Comparison of ENCODE assay signal across 1 cellular context in genomic region chr1:33470495-33471012, GRCh38.
TF ChIP-seq lines count a peak whose summit lies in the region.

No MANE protein-coding gene starts in this region.

TF ChIP-seq in HepG2, 621 proteins besides CTCF, POLR2A, EP300 and RAD21 (continued from another document):
- peak; percentile 25; the same call in 1 of the 2 replicates for TF ChIP-seq PRDM10 (CRISPR knock-in tag; IDR thresholded peaks at IDR 0.05; ENCODE audit: low read depth)
- 0 out of 2 replicates have a peak, but pooled peaks have one; percentile 39 for TF ChIP-seq ETV6 (CRISPR knock-in tag; conservative IDR thresholded peaks at IDR 0.05)
- TF ChIP-seq SMC3 (IDR thresholded peaks at IDR 0.05; ENCODE audit: low read length): peak; percentile 73
- no peak for TF ChIP-seq TIGD3 (CRISPR knock-in tag; IDR thresholded peaks at IDR 0.05; ENCODE audit: borderline replicate concordance)
- TF ChIP-seq ELF3 (CRISPR knock-in tag; IDR thresholded peaks at IDR 0.05): peak; percentile 61
- TF ChIP-seq TEAD3 (CRISPR knock-in tag; optimal IDR thresholded peaks at IDR 0.05; ENCODE audit: borderline replicate concordance): peak; percentile 35
- TF ChIP-seq TFDP2 (CRISPR knock-in tag; IDR thresholded peaks at IDR 0.05): 0 out of 2 replicates have a peak, but pooled peaks have one; percentile 21
- peak; percentile 79 for TF ChIP-seq RXRB (CRISPR knock-in tag; IDR thresholded peaks at IDR 0.05; ENCODE audit: borderline replicate concordance)
- TF ChIP-seq FOXO1 (CRISPR knock-in tag; IDR thresholded peaks at IDR 0.05): peak; percentile 45; the same call in 1 of the 2 replicates
- no peak for TF ChIP-seq SIX1 (CRISPR knock-in tag; IDR thresholded peaks at IDR 0.05; ENCODE audit: borderline replicate concordance)
- no peak for TF ChIP-seq AFF4 (CRISPR knock-in tag; IDR thresholded peaks at IDR 0.05)
- TF ChIP-seq THAP11 (CRISPR knock-in tag; IDR thresholded peaks at IDR 0.05): peak; percentile 64; the same call in 1 of the 2 replicates
- TF ChIP-seq ZKSCAN8 (CRISPR knock-in tag; IDR thresholded peaks at IDR 0.05; ENCODE audit: borderline replicate concordance): 0 out of 2 replicates have a peak, but pooled peaks have one; percentile 22
- TF ChIP-seq CREB1 (IDR thresholded peaks at IDR 0.05): no peak
- peak; percentile 32; the same call in 1 of the 2 replicates for TF ChIP-seq CREB1 (CRISPR knock-in tag; IDR thresholded peaks at IDR 0.05)
- no peak for TF ChIP-seq MNT (IDR thresholded peaks at IDR 0.05)
- no peak for TF ChIP-seq SMARCE1 (IDR thresholded peaks at IDR 0.05; ENCODE audit: borderline replicate concordance)
- peak; percentile 38; the same call in 1 of the 2 replicates for TF ChIP-seq KDM3A (CRISPR knock-in tag; IDR thresholded peaks at IDR 0.05; ENCODE audit: low read depth)
- no peak for TF ChIP-seq MAF1 (CRISPR knock-in tag; IDR thresholded peaks at IDR 0.05; ENCODE audit: borderline replicate concordance)
- no peak for TF ChIP-seq YEATS2 (CRISPR knock-in tag; IDR thresholded peaks at IDR 0.05; ENCODE audit: borderline replicate concordance)
- peak; percentile 87 for TF ChIP-seq ARID3A (IDR thresholded peaks at IDR 0.05; ENCODE audit: low read depth, low read length)
- peak; percentile 77 for TF ChIP-seq STAG1 (CRISPR knock-in tag; IDR thresholded peaks at IDR 0.05)
- TF ChIP-seq HNF1B (CRISPR knock-in tag; IDR thresholded peaks at IDR 0.05): no peak
- TF ChIP-seq MIXL1 (CRISPR knock-in tag; IDR thresholded peaks at IDR 0.05): 0 out of 2 replicates have a peak, but pooled peaks have one; percentile 56
- TF ChIP-seq MIER2 (CRISPR knock-in tag; IDR thresholded peaks at IDR 0.05): peak; percentile 28; the same call in 1 of the 2 replicates
- 0 out of 2 replicates have a peak, but pooled peaks have one; percentile 18 for TF ChIP-seq ARID5B (CRISPR knock-in tag; IDR thresholded peaks at IDR 0.05)
- no peak for TF ChIP-seq ATF7-NPFF (CRISPR knock-in tag; IDR thresholded peaks at IDR 0.05; ENCODE audit: low read depth)
- TF ChIP-seq THRA (CRISPR knock-in tag; IDR thresholded peaks at IDR 0.05; ENCODE audit: borderline replicate concordance): peak; percentile 96; the same call in 1 of the 2 replicates
- no peak for TF ChIP-seq ZNF546 (CRISPR knock-in tag; conservative IDR thresholded peaks at IDR 0.05)
- no peak for TF ChIP-seq WIZ (CRISPR knock-in tag; IDR thresholded peaks at IDR 0.05)
